In the genomic region with DNA sequence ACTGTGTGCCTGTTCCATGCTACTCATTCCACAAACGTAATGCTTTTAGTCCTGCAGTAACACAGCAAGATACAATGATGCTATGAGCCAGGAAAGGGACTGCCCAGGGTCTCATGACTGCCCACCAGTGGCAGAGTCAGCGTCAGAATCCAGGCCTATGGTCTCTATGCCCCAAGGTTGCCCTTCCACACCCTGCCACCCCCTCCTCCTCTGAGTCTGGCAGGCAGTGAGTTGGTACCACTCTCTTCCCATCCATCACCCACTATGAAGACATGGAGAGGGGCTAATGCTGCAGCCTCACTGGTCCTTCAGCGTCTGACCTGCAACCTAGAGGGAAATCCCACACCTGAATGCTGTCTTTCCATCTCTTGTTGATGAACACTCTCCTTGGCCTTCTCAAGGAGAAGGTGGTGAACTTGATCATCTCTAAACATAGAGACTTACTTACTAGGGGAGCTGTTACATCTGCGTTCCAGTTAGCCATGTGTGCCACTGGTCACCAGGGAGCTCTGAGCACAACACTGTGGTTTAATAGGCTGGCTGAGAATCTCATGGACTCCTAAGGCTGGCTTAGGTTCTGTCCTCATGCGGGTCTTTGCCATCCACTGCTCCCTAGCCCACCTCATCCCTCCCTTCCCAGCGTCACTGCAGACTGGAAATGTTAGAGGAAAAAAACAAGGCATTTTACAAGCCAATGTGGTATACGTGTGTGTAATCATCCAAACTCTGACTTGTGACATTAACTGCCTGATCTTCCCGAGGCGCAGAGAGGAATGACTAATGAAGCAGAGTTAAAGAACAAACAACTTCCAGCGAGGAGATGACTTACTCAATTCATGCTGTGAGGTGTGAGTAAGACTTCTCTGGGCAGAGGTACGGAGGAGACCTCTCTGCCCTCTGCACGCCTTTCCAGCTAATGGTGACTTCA, we compare ENCODE assay signal across 1 cellular context.
TF ChIP-seq lines count a peak whose summit lies in the region.

No MANE protein-coding gene starts in this region.

TF ChIP-seq in H1, 55 proteins besides CTCF, POLR2A, EP300 and RAD21:
- TF ChIP-seq RXRA (IDR thresholded peaks at IDR 0.05; ENCODE audit: insufficient read depth, low read depth, low read length) = no peak
- TF ChIP-seq BCL11A (IDR thresholded peaks at IDR 0.05; ENCODE audit: low read depth in 2 of 2, low read length in 2 of 2) = no peak
- no peak for TF ChIP-seq TBP (IDR thresholded peaks at IDR 0.05; ENCODE audit: low read depth, low read length)
- TF ChIP-seq NRF1 (IDR thresholded peaks at IDR 0.05; ENCODE audit: low read depth, low read length) = no peak
- TF ChIP-seq RNF2 (IDR thresholded peaks at IDR 0.05; ENCODE audit: borderline replicate concordance, low read depth, low read length, missing control alignments, poor library complexity, severe bottlenecking) = no peak
- no peak for TF ChIP-seq ASH2L (IDR thresholded peaks at IDR 0.05; ENCODE audit: low read length)
- TF ChIP-seq CBX8 (IDR thresholded peaks at IDR 0.05; ENCODE audit: borderline replicate concordance, low read depth, low read length) = no peak
- TF ChIP-seq TEAD4 (IDR thresholded peaks at IDR 0.05; ENCODE audit: low read depth, low read length) = no peak
- no peak for TF ChIP-seq SRF (IDR thresholded peaks at IDR 0.05; ENCODE audit: low read depth, low read length)
- no peak for TF ChIP-seq HDAC2 (IDR thresholded peaks at IDR 0.05; ENCODE audit: borderline replicate concordance in 1 of 2, low read depth in 2 of 2, low read length in 2 of 2)
